Comparison of ENCODE assay signal across 1 cellular context in the genomic region with DNA sequence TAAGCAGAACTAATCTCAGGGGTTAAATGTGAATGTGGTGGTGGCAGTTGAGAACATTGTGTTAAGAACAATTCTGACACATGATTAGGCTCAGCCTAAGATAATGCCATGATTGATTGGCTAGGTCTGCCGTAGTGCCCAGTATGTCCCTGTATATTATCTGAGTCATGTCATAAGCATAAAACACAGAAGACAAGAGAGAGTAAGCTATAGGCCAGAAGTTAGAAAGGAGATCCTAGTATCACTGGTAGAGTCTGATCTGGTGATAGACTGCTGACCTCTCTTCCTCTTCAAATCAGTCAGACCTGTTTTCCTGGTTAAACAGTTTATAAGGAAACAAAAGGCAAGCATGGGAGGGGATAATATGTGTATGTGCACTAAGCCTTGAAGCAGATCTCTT.
TF ChIP-seq lines count a peak whose summit lies in the region.

No MANE protein-coding gene starts in this region.

TF ChIP-seq in K562, 482 proteins besides CTCF, POLR2A, EP300 and RAD21:
- TF ChIP-seq, protein P1, sequence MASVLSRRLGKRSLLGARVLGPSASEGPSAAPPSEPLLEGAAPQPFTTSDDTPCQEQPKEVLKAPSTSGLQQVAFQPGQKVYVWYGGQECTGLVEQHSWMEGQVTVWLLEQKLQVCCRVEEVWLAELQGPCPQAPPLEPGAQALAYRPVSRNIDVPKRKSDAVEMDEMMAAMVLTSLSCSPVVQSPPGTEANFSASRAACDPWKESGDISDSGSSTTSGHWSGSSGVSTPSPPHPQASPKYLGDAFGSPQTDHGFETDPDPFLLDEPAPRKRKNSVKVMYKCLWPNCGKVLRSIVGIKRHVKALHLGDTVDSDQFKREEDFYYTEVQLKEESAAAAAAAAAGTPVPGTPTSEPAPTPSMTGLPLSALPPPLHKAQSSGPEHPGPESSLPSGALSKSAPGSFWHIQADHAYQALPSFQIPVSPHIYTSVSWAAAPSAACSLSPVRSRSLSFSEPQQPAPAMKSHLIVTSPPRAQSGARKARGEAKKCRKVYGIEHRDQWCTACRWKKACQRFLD (CRISPR knock-in tag; IDR thresholded peaks at IDR 0.05), result 0 out of 2 replicates have a peak, but pooled peaks have one; percentile 5
- TF ChIP-seq ZNF584 (CRISPR knock-in tag; IDR thresholded peaks at IDR 0.05; ENCODE audit: low read depth) (no peak), MCM5 (IDR thresholded peaks at IDR 0.05; ENCODE audit: low read depth) (no peak), ZBTB17 (CRISPR knock-in tag; IDR thresholded peaks at IDR 0.05) (peak; percentile 71; the same call in 1 of the 2 replicates), NFE2 (IDR thresholded peaks at IDR 0.05; ENCODE audit: low read depth) (peak; percentile 14; the same call in 1 of the 2 replicates), SMARCB1 (IDR thresholded peaks at IDR 0.05; ENCODE audit: insufficient read length, low read depth) (no peak), SMAD3 (CRISPR knock-in tag; conservative IDR thresholded peaks at IDR 0.05) (no peak), MEIS2 (IDR thresholded peaks at IDR 0.05; ENCODE audit: partially characterized antibody) (peak; percentile 58), GTF2F1 (IDR thresholded peaks at IDR 0.05; ENCODE audit: low read depth, low read length) (no peak)
- TF ChIP-seq, protein P2, sequence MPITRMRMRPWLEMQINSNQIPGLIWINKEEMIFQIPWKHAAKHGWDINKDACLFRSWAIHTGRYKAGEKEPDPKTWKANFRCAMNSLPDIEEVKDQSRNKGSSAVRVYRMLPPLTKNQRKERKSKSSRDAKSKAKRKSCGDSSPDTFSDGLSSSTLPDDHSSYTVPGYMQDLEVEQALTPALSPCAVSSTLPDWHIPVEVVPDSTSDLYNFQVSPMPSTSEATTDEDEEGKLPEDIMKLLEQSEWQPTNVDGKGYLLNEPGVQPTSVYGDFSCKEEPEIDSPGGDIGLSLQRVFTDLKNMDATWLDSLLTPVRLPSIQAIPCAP (CRISPR knock-in tag; IDR thresholded peaks at IDR 0.05; ENCODE audit: borderline replicate concordance), result no peak
- TF ChIP-seq, protein P3, sequence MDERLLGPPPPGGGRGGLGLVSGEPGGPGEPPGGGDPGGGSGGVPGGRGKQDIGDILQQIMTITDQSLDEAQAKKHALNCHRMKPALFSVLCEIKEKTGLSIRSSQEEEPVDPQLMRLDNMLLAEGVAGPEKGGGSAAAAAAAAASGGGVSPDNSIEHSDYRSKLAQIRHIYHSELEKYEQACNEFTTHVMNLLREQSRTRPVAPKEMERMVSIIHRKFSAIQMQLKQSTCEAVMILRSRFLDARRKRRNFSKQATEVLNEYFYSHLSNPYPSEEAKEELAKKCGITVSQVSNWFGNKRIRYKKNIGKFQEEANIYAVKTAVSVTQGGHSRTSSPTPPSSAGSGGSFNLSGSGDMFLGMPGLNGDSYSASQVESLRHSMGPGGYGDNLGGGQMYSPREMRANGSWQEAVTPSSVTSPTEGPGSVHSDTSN (CRISPR knock-in tag; IDR thresholded peaks at IDR 0.05; ENCODE audit: low read depth), result no peak
- TF ChIP-seq, protein P3 (tag; conservative IDR thresholded peaks at IDR 0.05; ENCODE audit: low read depth), result peak; percentile 75
- TF ChIP-seq, protein P4, sequence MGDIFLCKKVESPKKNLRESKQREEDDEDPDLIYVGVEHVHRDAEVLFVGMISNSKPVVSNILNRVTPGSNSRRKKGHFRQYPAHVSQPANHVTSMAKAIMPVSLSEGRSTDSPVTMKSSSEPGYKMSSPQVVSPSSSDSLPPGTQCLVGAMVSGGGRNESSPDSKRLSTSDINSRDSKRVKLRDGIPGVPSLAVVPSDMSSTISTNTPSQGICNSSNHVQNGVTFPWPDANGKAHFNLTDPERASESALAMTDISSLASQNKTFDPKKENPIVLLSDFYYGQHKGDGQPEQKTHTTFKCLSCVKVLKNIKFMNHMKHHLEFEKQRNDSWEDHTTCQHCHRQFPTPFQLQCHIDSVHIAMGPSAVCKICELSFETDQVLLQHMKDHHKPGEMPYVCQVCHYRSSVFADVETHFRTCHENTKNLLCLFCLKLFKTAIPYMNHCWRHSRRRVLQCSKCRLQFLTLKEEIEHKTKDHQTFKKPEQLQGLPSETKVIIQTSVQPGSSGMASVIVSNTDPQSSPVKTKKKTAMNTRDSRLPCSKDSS (IDR thresholded peaks at IDR 0.05; ENCODE audit: low read depth, partially characterized antibody), result no peak
